In the genomic region with DNA sequence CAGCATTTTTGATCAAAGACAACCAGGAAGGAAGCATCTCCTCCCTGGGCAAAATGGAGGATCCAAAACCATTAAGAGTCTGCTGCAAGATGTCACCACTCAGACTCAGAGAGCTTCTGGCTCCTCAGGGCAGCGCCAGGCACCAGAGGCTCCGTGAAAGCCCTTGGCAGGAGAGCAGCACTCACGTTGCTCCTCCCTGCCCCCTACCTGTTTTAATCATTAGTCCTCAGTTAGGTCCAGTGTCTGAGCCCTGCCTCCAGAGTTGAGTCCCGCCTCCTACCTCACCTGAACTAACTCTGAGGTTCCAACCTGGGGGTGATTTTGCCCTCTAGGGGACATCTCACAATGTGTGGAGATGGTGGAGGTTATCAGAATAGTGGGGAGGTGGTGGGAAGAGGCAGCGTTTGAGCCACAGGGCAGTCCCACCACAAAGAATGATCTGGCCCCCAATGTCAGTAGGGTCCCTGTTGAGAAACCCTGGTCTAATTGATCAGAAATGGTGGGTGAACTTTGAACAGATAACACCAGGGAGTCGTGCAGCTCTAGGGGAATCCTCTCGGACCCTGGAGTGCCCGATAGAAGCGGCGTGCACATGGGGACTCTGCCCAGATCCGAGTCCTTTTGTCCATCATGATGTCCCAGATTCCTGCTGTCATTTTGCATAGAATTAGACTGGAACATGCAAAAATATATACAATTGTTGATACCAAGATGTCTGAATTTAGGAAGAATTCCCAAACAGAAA, we compare ENCODE assay signal across 18 cellular contexts.
DNase-seq lines count a peak whose midpoint lies in the region; ATAC-seq and TF ChIP-seq lines count a peak whose summit lies in the region.
"Had no signal": no experiment of that assay in that cellular context is flagged by ENCODE, and none has a peak within 500 bp of the region (broad histone marks: within the 10 kb centered on the region; RNA-seq: fewer than 3 reads in every experiment).

No MANE protein-coding gene starts in this region.

- H3K9me3 ChIP-seq in OCI-LY7 (ENCODE audit: low read length) (no peaks in the 10 kb centered on the region), iPS DF 6.9 (ENCODE audit: control insufficient read depth, insufficient read depth, low read length) (no peaks in the 10 kb centered on the region), trophoblast cell (ENCODE audit: insufficient read depth, low read depth, low read length) (peaks cover 3% of the 10 kb centered on the region)

- H3K4me3 ChIP-seq in GM23338 (no peak overlapping the region), OCI-LY7 (ENCODE audit: low read depth, low read length, poor library complexity, severe bottlenecking) (no peak overlapping the region), iPS DF 6.9 (ENCODE audit: low read length) (no peak overlapping the region), trophoblast cell (ENCODE audit: low read depth, low read length) (no peak overlapping the region)
- H3K4me3 ChIP-seq: GM23248 had no signal

- H3K4me1 ChIP-seq in GM23338 (ENCODE audit: insufficient read depth) (no peaks in the 10 kb centered on the region), OCI-LY7 (ENCODE audit: insufficient read depth, low read length, poor library complexity, severe bottlenecking) (peaks cover 24% of the 10 kb centered on the region), iPS DF 6.9 (ENCODE audit: control insufficient read depth, insufficient read depth, low read length) (no peaks in the 10 kb centered on the region), trophoblast cell (ENCODE audit: control insufficient read depth in 1 of 2, insufficient read depth in 2 of 2, low read length in 2 of 2) (peaks cover 10 to 14% of the 10 kb centered on the region in 2 experiments)

- H3K23ac ChIP-seq in trophoblast cell (ENCODE audit: low read length): no peak overlapping the region

- no CpG with 5 or more reads among the region's 11 CpGs for WGBS in iPS DF 6.9 (ENCODE audit: insufficient coverage, insufficient read length)
- no CpG with 5 or more reads among the region's 11 CpGs for WGBS in trophoblast cell (ENCODE audit: extremely low coverage, insufficient coverage, insufficient read length)

- no peak overlapping the region for H3K9ac ChIP-seq in trophoblast cell (ENCODE audit: low read length)
- H3K9ac ChIP-seq: GM23248, KMS-11 had no signal

- no peak overlapping the region for H2AK5ac ChIP-seq in trophoblast cell (ENCODE audit: low read length)

- H4K20me1 ChIP-seq in GM23338 (replicated peaks; ENCODE audit: insufficient read depth): no peaks in the 10 kb centered on the region
- no peaks in the 10 kb centered on the region for H4K20me1 ChIP-seq in OCI-LY7 (ENCODE audit: insufficient read depth, low read length)

- CTCF ChIA-PET in OCI-LY7 (lab: Charles Lee; ENCODE audit: unreplicated experiment): no interaction called here

- no peak overlapping the region for H3K27ac Mint-ChIP-seq in GM23338
- H3K27ac Mint-ChIP-seq in immature natural killer cell: no peak overlapping the region
- H3K27ac Mint-ChIP-seq: CD4-positive, alpha-beta T cell had no signal

- ATAC-seq in GM23338: peak; percentile 87
- ATAC-seq: PC-3 had no signal

- H3K9me2 ChIP-seq in GM23338 (ENCODE audit: insufficient read depth) (no peaks in the 10 kb centered on the region), OCI-LY7 (ENCODE audit: insufficient read depth, low read length) (no peaks in the 10 kb centered on the region)

- H3K36me3 ChIP-seq in GM23338 (ENCODE audit: insufficient read depth): no peaks in the 10 kb centered on the region
- no peaks in the 10 kb centered on the region for H3K36me3 ChIP-seq in OCI-LY7 (ENCODE audit: insufficient read depth, low read length)
- H3K36me3 ChIP-seq in iPS DF 6.9 (ENCODE audit: control insufficient read depth, insufficient read depth, low read length): no peaks in the 10 kb centered on the region
- no peaks in the 10 kb centered on the region for H3K36me3 ChIP-seq in trophoblast cell (ENCODE audit: control insufficient read depth in 1 of 2, insufficient read depth in 2 of 2, low read length in 2 of 2)

- no peaks in the 10 kb centered on the region; the same call in 2 of the 3 replicates for H3K9me3 Mint-ChIP-seq in GM23338
- H3K9me3 Mint-ChIP-seq in immature natural killer cell: no peaks in the 10 kb centered on the region
- H3K9me3 Mint-ChIP-seq: CD4-positive, alpha-beta T cell had no signal

- peak; percentile 21 to 30; a peak in 3 of 4 replicates for TF ChIP-seq CTCF in GM23338 (conservative IDR thresholded peaks at IDR 0.05; ENCODE audit: low read depth in 2 of 2)
- TF ChIP-seq CTCF in OCI-LY7 (conservative IDR thresholded peaks at IDR 0.05; ENCODE audit: low read length): peak; percentile 33; the same call in 1 of the 2 replicates

- H3K27ac ChIP-seq in GM23338 (ENCODE audit: low read depth): no peak overlapping the region
- no peak overlapping the region for H3K27ac ChIP-seq in OCI-LY7 (ENCODE audit: low read depth, low read length, poor library complexity, severe bottlenecking)
- no peak overlapping the region for H3K27ac ChIP-seq in iPS DF 6.9 (ENCODE audit: low read length)
- no peak overlapping the region for H3K27ac ChIP-seq in trophoblast cell (ENCODE audit: low read depth, low read length)
- H3K27ac ChIP-seq: GM23248, HL-60, KMS-11 had no signal

- no peak overlapping the region for H4K12ac ChIP-seq in trophoblast cell (ENCODE audit: low read depth, low read length)

- H2AFZ ChIP-seq in GM23338: no peak overlapping the region; the same call in 1 of the 2 replicates
- H2AFZ ChIP-seq in OCI-LY7 (ENCODE audit: low read length): peak overlapping the region; percentile 50; the same call in 1 of the 2 replicates
- H2AFZ ChIP-seq in trophoblast cell (ENCODE audit: insufficient read depth, low read length, poor library complexity): no peak overlapping the region
- H2AFZ ChIP-seq: GM23248 had no signal

- peaks cover 19% of the 10 kb centered on the region for H3K4me1 Mint-ChIP-seq in GM23338
- peaks cover 0 to 4% of the 10 kb centered on the region in 2 donors for H3K4me1 Mint-ChIP-seq in immature natural killer cell

- peaks cover 12% of the 10 kb centered on the region for H3K27me3 Mint-ChIP-seq in GM23338 (ENCODE audit: insufficient read depth, low read depth, poor library complexity)
- H3K27me3 Mint-ChIP-seq in immature natural killer cell (ENCODE audit: low read depth in 3 of 3): peaks cover 10 to 24% (median 21%) of the 10 kb centered on the region in 3 donors

- H3K18ac ChIP-seq in trophoblast cell (ENCODE audit: low read length): no peak overlapping the region

- H3K79me2 ChIP-seq in GM23338 (replicated peaks; ENCODE audit: insufficient read depth) (no peaks in the 10 kb centered on the region), OCI-LY7 (ENCODE audit: insufficient read depth, low read depth, low read length) (no peaks in the 10 kb centered on the region), trophoblast cell (ENCODE audit: control insufficient read depth, insufficient read depth, low read length, poor library complexity) (peaks cover 4% of the 10 kb centered on the region)

- H3K14ac ChIP-seq in trophoblast cell (ENCODE audit: low read length): no peak overlapping the region

- H3K4me2 ChIP-seq in GM23338 (no peak overlapping the region), OCI-LY7 (ENCODE audit: low read length) (peak overlapping the region; percentile 27; the same call in 1 of the 2 replicates), trophoblast cell (ENCODE audit: low read length) (no peak overlapping the region)
- H3K4me2 ChIP-seq: KMS-11 had no signal

- H3K4ac ChIP-seq in trophoblast cell (ENCODE audit: low read depth, low read length): no peak overlapping the region

- H3K27me3 ChIP-seq in GM23338 (ENCODE audit: insufficient read depth): no peaks in the 10 kb centered on the region
- H3K27me3 ChIP-seq in iPS DF 6.9 (ENCODE audit: control insufficient read depth, insufficient read depth, low read length): no peaks in the 10 kb centered on the region
- no peaks in the 10 kb centered on the region for H3K27me3 ChIP-seq in trophoblast cell (ENCODE audit: insufficient read depth, low read length)

- DNase-seq in GM23338 (ENCODE audit: low spot score) (peak; percentile 57), OCI-LY7 (ENCODE audit: low spot score) (peak; percentile 14), iPS DF 6.9 (ENCODE audit: low read depth, low spot score) (peak; percentile 18), trophoblast cell (no peak), DMS53 (lab: John Stamatoyannopoulos, UW) (no peak), immature natural killer cell (no peak), putamen (ENCODE audit: low spot score) (no peak)
- DNase-seq: ACHN; CD4-positive, alpha-beta T cell; DMS79 treated with DMSO at 0.1 percent for 48 hours; MM.1S; NCI-H2029 treated with DMSO at 0.1 percent for 48 hours; NCI-H226; NCI-H526 had no signal

- BruUV-seq in OCI-LY7 (replicated peaks; lab: Mats Ljungman, UMichigan): no TSS peak

- intact Hi-C loops in OCI-LY7 (cut with micrococcal nuclease; ENCODE audit: unreplicated experiment): no loop called here

- no peaks in the 10 kb centered on the region for H3F3A ChIP-seq in GM23338 (replicated peaks; ENCODE audit: low read depth)

- H2BK5ac ChIP-seq in trophoblast cell (ENCODE audit: low read depth, low read length, poor library complexity): no peak overlapping the region

- H4K8ac ChIP-seq in trophoblast cell (ENCODE audit: low read depth, low read length): no peak overlapping the region

- POLR2A ChIA-PET in OCI-LY7 (lab: Charles Lee): interaction anchor here (0.6 to 0.9 kb wide), 4 partner anchors 38 to 701 kb away, joined by 3 read pairs; no protein-coding TSS in a partner anchor

- no peak overlapping the region for H2BK120ac ChIP-seq in trophoblast cell (ENCODE audit: insufficient read depth, low read length, poor library complexity)

- H3K36me3 Mint-ChIP-seq in GM23338 (ENCODE audit: low read depth): no peaks in the 10 kb centered on the region; the same call in 2 of the 3 replicates
- H3K36me3 Mint-ChIP-seq in immature natural killer cell: no peaks in the 10 kb centered on the region

- H4K91ac ChIP-seq in trophoblast cell (ENCODE audit: low read depth, low read length): peak overlapping the region; percentile 19

- no peak overlapping the region for H3K4me3 Mint-ChIP-seq in GM23338
- no peak overlapping the region for H3K4me3 Mint-ChIP-seq in immature natural killer cell
- H3K4me3 Mint-ChIP-seq: CD4-positive, alpha-beta T cell had no signal

- H2BK12ac ChIP-seq in trophoblast cell (ENCODE audit: low read length): no peak overlapping the region

- H3K79me1 ChIP-seq in trophoblast cell (ENCODE audit: low read length): peaks cover 6% of the 10 kb centered on the region

Comparison
In these comparisons a context has a peak if more than half of its experiments do, and no peak if none do; other contexts are left out.
1. DNase-seq: peak in GM23338 (single experiment), OCI-LY7 (single experiment) and iPS DF 6.9 (single experiment); none in trophoblast cell (0 of 2), DMS53 (single experiment), immature natural killer cell (0 of 3) and putamen (single experiment).